ENCODE assay signal across 1 cellular context in genomic region chr17:21427727-21428126, GRCh38. TPM values are rescaled to one million over a fixed set of nuclear protein-coding genes. Genes with fewer than 3 reads are reported as not detected.
"Had no signal": no experiment of that assay in that cellular context is flagged by ENCODE, and none has a peak within 500 bp of the region (broad histone marks: within the 10 kb centered on the region; RNA-seq: fewer than 3 reads in every experiment).

No MANE protein-coding gene starts in this region.

RNA-seq across cellular contexts. Expression of gene KCNJ12, which starts 51.6 kb away (rescaled TPM):
- total RNA-seq: HFFc6 had no signal
